In the genomic region with DNA sequence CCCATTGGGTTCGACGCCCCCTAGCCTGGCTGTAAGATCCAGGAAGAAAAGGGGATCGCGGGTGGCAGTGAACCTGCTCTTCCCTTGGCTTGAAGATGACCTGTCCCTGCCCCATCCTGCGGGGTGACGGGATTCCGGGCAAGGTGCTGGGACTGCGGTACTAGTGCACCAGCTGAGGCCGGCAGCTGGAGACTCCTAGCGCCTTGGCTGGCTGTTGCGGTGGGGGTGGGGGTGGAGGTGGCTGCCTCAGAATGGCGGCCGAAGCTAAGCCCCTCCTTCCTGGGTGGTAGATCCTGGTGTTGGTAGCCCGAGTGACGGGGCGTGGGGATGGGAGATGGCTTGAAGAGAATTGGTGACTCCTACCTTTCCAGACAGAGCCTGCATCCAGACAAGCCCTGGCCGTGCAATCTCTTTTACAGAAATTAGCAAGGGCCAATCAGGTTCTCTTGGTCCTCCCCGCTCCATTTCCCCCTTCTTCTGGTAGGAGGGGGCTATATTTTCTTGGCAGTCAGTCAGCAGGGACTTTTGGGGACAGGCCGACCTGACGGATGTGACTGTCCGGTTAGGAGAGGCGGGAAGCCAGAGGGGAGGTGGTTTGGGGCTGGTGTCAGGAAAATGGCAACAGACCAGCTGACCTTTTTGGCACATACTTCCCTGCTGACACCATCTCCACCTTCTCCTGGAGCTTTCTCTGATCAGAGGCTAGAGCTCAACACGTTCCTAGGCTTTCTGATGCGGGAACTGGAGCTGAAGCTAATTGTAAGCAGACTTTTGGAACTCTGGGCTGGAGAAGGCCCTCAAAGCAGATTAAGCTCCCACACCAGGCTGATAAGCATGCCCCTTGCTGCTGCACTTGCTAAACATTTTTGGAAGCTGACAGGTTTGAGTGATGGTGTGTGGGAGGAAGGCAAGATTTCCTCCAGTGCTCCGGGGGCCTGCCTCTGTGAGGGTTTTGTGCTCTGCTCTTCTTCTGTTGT, we compare ENCODE assay signal across 7 cellular contexts. TPM values are rescaled to one million over a fixed set of nuclear protein-coding genes. Genes with fewer than 3 reads are reported as not detected.
DNase-seq lines count a peak whose midpoint lies in the region; ATAC-seq and TF ChIP-seq lines count a peak whose summit lies in the region.

No MANE protein-coding gene starts in this region.

- CTCF ChIA-PET in activated CD8-positive, alpha-beta T cell treated with anti-CD3 and anti-CD28 coated beads, Interleukin-2, amount 10 ng/mL, durations not matched to agents 7 days and 5 days (lab: Charles Lee) = interaction anchor here (0.8 to 1.9 kb wide), 3 partner anchors 9 to 638 kb away, joined by 3 to 7 read pairs (median 4); no protein-coding TSS in a partner anchor

- peak overlapping the region; percentile 62 for H3K4me3 ChIP-seq in HUES48 (ENCODE audit: low read depth, low read length)
- no peak overlapping the region for H3K4me3 ChIP-seq in parathyroid adenoma (ENCODE audit: low read depth, low read length)

- no peak overlapping the region for H3K4me2 ChIP-seq in parathyroid adenoma (ENCODE audit: low read length)

- H2AFZ ChIP-seq in parathyroid adenoma = peak overlapping the region; percentile 42

- H3K4me1 ChIP-seq in HUES48 (ENCODE audit: control insufficient read depth, insufficient read depth, low read length) (peaks cover 17% of the 10 kb centered on the region), parathyroid adenoma (no peaks in the 10 kb centered on the region)

- peaks cover 62% of the 10 kb centered on the region for H3K27me3 Mint-ChIP-seq in activated CD8-positive, alpha-beta T cell treated with anti-CD3 and anti-CD28 coated beads, Interleukin-2, amount 10 ng/mL, durations not matched to agents 7 days and 5 days (ENCODE audit: low read depth)
- H3K27me3 Mint-ChIP-seq in glutamatergic neuron (ENCODE audit: unreplicated experiment) = peaks cover 21% of the 10 kb centered on the region

- H3K27ac ChIP-seq in HUES48 (ENCODE audit: low read depth, low read length) (no peak overlapping the region), parathyroid adenoma (peak overlapping the region; percentile 15)

- POLR2A ChIA-PET in activated CD8-positive, alpha-beta T cell treated with anti-CD3 and anti-CD28 coated beads, Interleukin-2, amount 10 ng/mL, durations not matched to agents 7 days and 5 days (lab: Charles Lee) = no interaction called here

- TF ChIP-seq CTCF in glutamatergic neuron (IDR thresholded peaks at IDR 0.05; ENCODE audit: partially characterized antibody, unreplicated experiment) (no peak), parathyroid adenoma (IDR thresholded peaks at IDR 0.05) (no peak)

- H3K79me2 ChIP-seq in parathyroid adenoma = no peaks in the 10 kb centered on the region

- no peak for DNase-seq in activated CD8-positive, alpha-beta T cell treated with anti-CD3 and anti-CD28 coated beads, Interleukin-2, amount 10 ng/mL, durations not matched to agents 7 days and 5 days
- DNase-seq in glutamatergic neuron = peak; percentile 35
- no peak for DNase-seq in cortex of kidney (lab: John Stamatoyannopoulos, UW)
- DNase-seq in activated gamma-delta T cell (lab: John Stamatoyannopoulos, UW) = no peak

- H3K4me3 Mint-ChIP-seq in activated CD8-positive, alpha-beta T cell treated with anti-CD3 and anti-CD28 coated beads, Interleukin-2, amount 10 ng/mL, durations not matched to agents 7 days and 5 days = peak overlapping the region; percentile 16
- peak overlapping the region; percentile 96 for H3K4me3 Mint-ChIP-seq in glutamatergic neuron (ENCODE audit: unreplicated experiment)

- no peak overlapping the region for H3K9ac ChIP-seq in HUES48 (ENCODE audit: low read depth, low read length)
- H3K9ac ChIP-seq in parathyroid adenoma = no peak overlapping the region

- no peak for ATAC-seq in activated CD8-positive, alpha-beta T cell treated with anti-CD3 and anti-CD28 coated beads, Interleukin-2, amount 10 ng/mL, durations not matched to agents 7 days and 5 days
- ATAC-seq in GM18873 (IDR thresholded peaks at IDR 0.05; ENCODE audit: low FRiP score, unreplicated experiment) = no peak

- H3K9me3 Mint-ChIP-seq in activated CD8-positive, alpha-beta T cell treated with anti-CD3 and anti-CD28 coated beads, Interleukin-2, amount 10 ng/mL, durations not matched to agents 7 days and 5 days (ENCODE audit: insufficient read depth) = no peaks in the 10 kb centered on the region
- peaks cover 8% of the 10 kb centered on the region for H3K9me3 Mint-ChIP-seq in glutamatergic neuron (ENCODE audit: unreplicated experiment)

- H3K9me3 ChIP-seq in HUES48 (ENCODE audit: control insufficient read depth, insufficient read depth, low read length) = no peaks in the 10 kb centered on the region
- H3K9me3 ChIP-seq in parathyroid adenoma (ENCODE audit: control insufficient read depth, low read length) = no peaks in the 10 kb centered on the region

- no peaks in the 10 kb centered on the region for H3K36me3 ChIP-seq in HUES48 (ENCODE audit: control insufficient read depth, insufficient read depth, low read length)
- no peaks in the 10 kb centered on the region for H3K36me3 ChIP-seq in parathyroid adenoma (ENCODE audit: control insufficient read depth, insufficient read depth, low read length)

- peaks cover 25% of the 10 kb centered on the region for H3K4me1 Mint-ChIP-seq in activated CD8-positive, alpha-beta T cell treated with anti-CD3 and anti-CD28 coated beads, Interleukin-2, amount 10 ng/mL, durations not matched to agents 7 days and 5 days (ENCODE audit: low read depth)
- peaks cover 21% of the 10 kb centered on the region for H3K4me1 Mint-ChIP-seq in glutamatergic neuron (ENCODE audit: low read depth, unreplicated experiment)

- no peaks in the 10 kb centered on the region for H3K36me3 Mint-ChIP-seq in activated CD8-positive, alpha-beta T cell treated with anti-CD3 and anti-CD28 coated beads, Interleukin-2, amount 10 ng/mL, durations not matched to agents 7 days and 5 days (ENCODE audit: low read depth)
- H3K36me3 Mint-ChIP-seq in glutamatergic neuron (ENCODE audit: unreplicated experiment) = no peaks in the 10 kb centered on the region

- H3K27me3 ChIP-seq in HUES48 (ENCODE audit: control insufficient read depth, insufficient read depth, low read length) = peaks cover 59% of the 10 kb centered on the region
- no peaks in the 10 kb centered on the region for H3K27me3 ChIP-seq in parathyroid adenoma (ENCODE audit: control insufficient read depth, insufficient read depth, low read length)

- no peak overlapping the region for H3K27ac Mint-ChIP-seq in activated CD8-positive, alpha-beta T cell treated with anti-CD3 and anti-CD28 coated beads, Interleukin-2, amount 10 ng/mL, durations not matched to agents 7 days and 5 days
- peak overlapping the region; percentile 67 for H3K27ac Mint-ChIP-seq in glutamatergic neuron (ENCODE audit: unreplicated experiment)

RNA-seq across cellular contexts. Expression of a gene that starts 2.0 kb away (rescaled TPM):
- total RNA-seq in activated CD8-positive, alpha-beta T cell treated with anti-CD3 and anti-CD28 coated beads, Interleukin-2, amount 10 ng/mL, durations not matched to agents 7 days and 5 days = under 1 TPM; 0.23 to 0.71 TPM
- 117 TPM for total RNA-seq in glutamatergic neuron (ENCODE audit: unreplicated experiment)

Comparison
In these comparisons a context has a peak if more than half of its experiments do, and no peak if none do; other contexts are left out.
1. RNA of a gene that starts 2.0 kb away (total RNA-seq): 117 TPM in glutamatergic neuron (single experiment); 0.23 to 0.71 TPM in activated CD8-positive, alpha-beta T cell treated with anti-CD3 and anti-CD28 coated beads, Interleukin-2, amount 10 ng/mL, durations not matched to agents 7 days and 5 days; every median in the first group is over 10 times any median in the second.